15 cellular contexts compared by ENCODE assay signal in the genomic region with DNA sequence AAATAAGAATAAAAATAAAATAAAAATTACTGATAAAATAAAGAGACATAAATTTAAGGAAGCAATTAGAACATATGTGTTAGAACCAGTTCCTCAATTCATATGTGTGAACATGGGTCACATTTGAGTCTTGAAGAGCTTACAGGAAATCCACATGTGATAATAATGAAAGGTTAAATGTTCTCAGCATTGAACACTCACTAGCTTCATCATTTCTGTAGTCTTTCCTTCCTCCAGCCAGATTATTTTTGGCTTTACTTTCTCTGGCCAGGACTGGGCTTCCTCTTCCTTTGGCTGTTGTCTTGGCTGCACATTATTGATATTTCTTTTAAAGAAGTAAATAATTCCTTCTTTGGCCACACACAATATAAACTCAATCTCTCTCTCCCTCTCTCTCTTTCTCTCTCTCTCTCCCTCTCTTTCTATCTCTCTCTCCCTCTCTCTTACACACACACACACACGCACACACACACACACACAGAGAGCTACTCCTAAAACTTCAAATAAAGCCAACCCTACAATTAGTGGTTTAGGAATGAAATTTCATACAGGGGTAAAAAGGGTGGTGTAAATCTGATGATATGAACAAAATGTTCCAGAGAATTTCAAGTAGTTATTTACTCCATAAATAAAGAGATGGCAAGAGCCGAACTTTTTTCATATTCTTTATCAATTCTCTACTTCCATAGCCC.
A peak's percentile ranks its signal among the peaks of the same experiment; 100 is the strongest.
DNase-seq lines count a peak whose midpoint lies in the region; ATAC-seq and TF ChIP-seq lines count a peak whose summit lies in the region.
"Had no signal": no experiment of that assay in that cellular context is flagged by ENCODE, and none has a peak within 500 bp of the region (broad histone marks: within the 10 kb centered on the region; RNA-seq: fewer than 3 reads in every experiment).

No MANE protein-coding gene starts in this region.

- DNase-seq in NOMO-1 treated with DMSO at 0.1 percent for 48 hours (lab: John Stamatoyannopoulos, UW; ENCODE audit: unreplicated experiment) (peak; percentile 47), NOMO-1 treated with dmso at 0.1 percent for 144 hours (lab: John Stamatoyannopoulos, UW; ENCODE audit: unreplicated experiment) (no peak), adipocyte (ENCODE audit: low read depth) (no peak), right lobe of liver (no peak), upper lobe of right lung (no peak), NCI-H345 (lab: John Stamatoyannopoulos, UW) (no peak)
- DNase-seq in activated effector memory CD4-positive, alpha-beta T cell treated with Interleukin-2 at 50 U/mL for 16 hours, result no peak
- DNase-seq: cortex of kidney; NCI-H2081; stimulated activated CD4-positive, alpha-beta T cell treated with anti-CD3 and anti-CD28 coated beads, Interleukin-12 subunit alpha, Interleukin-12 subunit beta, amount 100 ng/mL, for 4 hours; SW 1271; tibial artery had no signal

- TF ChIP-seq CTCF in right lobe of liver (IDR thresholded peaks at IDR 0.05), result no peak
- no peak for TF ChIP-seq CTCF in upper lobe of right lung (IDR thresholded peaks at IDR 0.05)

- peak; percentile 69 to 91 (median 76) for ATAC-seq in right lobe of liver
- peak; percentile 55 for ATAC-seq in upper lobe of right lung
- ATAC-seq in GM21367 (IDR thresholded peaks at IDR 0.05; ENCODE audit: unreplicated experiment), result no peak
- ATAC-seq: A549; natural killer cell treated with Interleukin-12 subunit alpha and Interleukin-12 subunit beta and Interleukin-15 and Interleukin-18, amount 100 ng/mL, for 72 hours had no signal

- no peak for TF ChIP-seq POLR2A in right lobe of liver (IDR thresholded peaks at IDR 0.05)

- H3K9me3 ChIP-seq in adipocyte (ENCODE audit: control insufficient read depth, low read length), result no peaks in the 10 kb centered on the region
- H3K9me3 ChIP-seq in right lobe of liver, result no peaks in the 10 kb centered on the region
- H3K9me3 ChIP-seq in upper lobe of right lung, result no peaks in the 10 kb centered on the region
- H3K9me3 ChIP-seq: A549, tibial artery had no signal

- H3K4me1 ChIP-seq in adipocyte (ENCODE audit: control insufficient read depth, insufficient read depth, low read length), result peaks cover 17% of the 10 kb centered on the region
- peaks cover 0 to 9% (median 0%) of the 10 kb centered on the region in 4 donors for H3K4me1 ChIP-seq in right lobe of liver
- H3K4me1 ChIP-seq in upper lobe of right lung, result peaks cover 6% of the 10 kb centered on the region
- H3K4me1 ChIP-seq: A549 had no signal

- H3K36me3 ChIP-seq in adipocyte (ENCODE audit: control insufficient read depth, insufficient read depth, low read length, severe bottlenecking), result no peaks in the 10 kb centered on the region
- H3K36me3 ChIP-seq in right lobe of liver, result no peaks in the 10 kb centered on the region
- no peaks in the 10 kb centered on the region for H3K36me3 ChIP-seq in upper lobe of right lung
- H3K36me3 ChIP-seq: tibial artery had no signal

- WGBS in right lobe of liver (ENCODE audit: insufficient coverage, low coverage, low lambda C conversion rate, missing lambda C conversion rate), result 40% methylated on average over 2 of the region's 2 CpGs

- peak overlapping the region; percentile 2 for H3K4me3 ChIP-seq in adipocyte (ENCODE audit: low read length)
- H3K4me3 ChIP-seq in right lobe of liver, result no peak overlapping the region
- H3K4me3 ChIP-seq in upper lobe of right lung, result no peak overlapping the region
- H3K4me3 ChIP-seq: A549, tibial artery had no signal

- peak overlapping the region; percentile 2 to 34 (median 5) for H3K27ac ChIP-seq in right lobe of liver
- H3K27ac ChIP-seq in upper lobe of right lung, result peak overlapping the region; percentile 14
- H3K27ac ChIP-seq: A549, tibial artery had no signal

- intact Hi-C loops in right lobe of liver (cut with DNase I) (no loop called here), upper lobe of right lung (cut with DNase I) (no loop called here)

- H3K9ac ChIP-seq in adipocyte (ENCODE audit: low read length), result no peak overlapping the region

- no peaks in the 10 kb centered on the region for H3K27me3 ChIP-seq in adipocyte (replicated peaks; ENCODE audit: control insufficient read depth, insufficient read depth, low read length)
- H3K27me3 ChIP-seq in right lobe of liver, result no peaks in the 10 kb centered on the region
- H3K27me3 ChIP-seq in upper lobe of right lung, result no peaks in the 10 kb centered on the region
- H3K27me3 ChIP-seq: tibial artery had no signal
